Comparison of ENCODE assay signal across 1 cellular context in the genomic region with DNA sequence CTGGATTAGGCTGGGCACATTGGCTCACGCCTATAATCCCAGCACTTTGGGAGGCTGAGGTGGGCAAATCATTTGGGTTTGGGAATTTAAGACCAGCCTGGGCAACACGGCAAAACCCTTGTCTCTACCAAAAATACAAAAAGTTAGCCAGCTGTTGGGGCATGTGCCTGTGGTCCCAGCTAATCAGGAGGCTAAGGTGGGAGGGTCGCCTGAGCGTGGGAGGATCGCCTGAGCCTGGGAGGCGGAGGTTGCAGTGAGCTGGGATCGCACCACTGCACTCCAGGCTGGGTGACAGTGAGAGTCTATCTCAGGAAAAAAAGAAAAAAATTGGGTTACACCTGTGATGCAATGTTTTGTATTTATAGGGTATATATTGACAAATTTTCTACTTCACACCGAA.
TF ChIP-seq lines count a peak whose summit lies in the region.

No MANE protein-coding gene starts in this region.

TF ChIP-seq in HepG2, 621 proteins besides CTCF, POLR2A, EP300 and RAD21:
- no peak for TF ChIP-seq GTF3A (CRISPR knock-in tag; conservative IDR thresholded peaks at IDR 0.05)
- TF ChIP-seq ZSCAN12 (CRISPR knock-in tag; IDR thresholded peaks at IDR 0.05): no peak
- no peak for TF ChIP-seq NFKBIZ (CRISPR knock-in tag; IDR thresholded peaks at IDR 0.05)
- TF ChIP-seq ZNF660 (CRISPR knock-in tag; IDR thresholded peaks at IDR 0.05; ENCODE audit: borderline replicate concordance, low read depth): no peak
- TF ChIP-seq NKX3-1 (CRISPR knock-in tag; IDR thresholded peaks at IDR 0.05): no peak
- TF ChIP-seq ELF4 (CRISPR knock-in tag; IDR thresholded peaks at IDR 0.05; ENCODE audit: borderline replicate concordance): no peak
- no peak for TF ChIP-seq BRD4 (CRISPR knock-in tag; IDR thresholded peaks at IDR 0.05)
- TF ChIP-seq CHCHD3 (CRISPR knock-in tag; IDR thresholded peaks at IDR 0.05): no peak
- no peak for TF ChIP-seq ZNF780A (CRISPR knock-in tag; IDR thresholded peaks at IDR 0.05)
- no peak for TF ChIP-seq KMT2A (CRISPR knock-in tag; IDR thresholded peaks at IDR 0.05)
- TF ChIP-seq ZSCAN30 (CRISPR knock-in tag; IDR thresholded peaks at IDR 0.05): no peak
- TF ChIP-seq GFI1 (CRISPR knock-in tag; IDR thresholded peaks at IDR 0.05; ENCODE audit: borderline replicate concordance): no peak
- TF ChIP-seq GATAD2A (CRISPR knock-in tag; IDR thresholded peaks at IDR 0.05): no peak
- no peak for TF ChIP-seq KLF12 (CRISPR knock-in tag; IDR thresholded peaks at IDR 0.05; ENCODE audit: borderline replicate concordance)
- no peak for TF ChIP-seq ZBTB37 (CRISPR knock-in tag; IDR thresholded peaks at IDR 0.05)
